Comparison of ENCODE assay signal across 1 cellular context in genomic region chr1:201375169-201375568, GRCh38.
TF ChIP-seq lines count a peak whose summit lies in the region.

No MANE protein-coding gene starts in this region.

TF ChIP-seq in HEK293T, 16 proteins besides CTCF, POLR2A, EP300 and RAD21 (continued from another document):
- TF ChIP-seq, protein P1, sequence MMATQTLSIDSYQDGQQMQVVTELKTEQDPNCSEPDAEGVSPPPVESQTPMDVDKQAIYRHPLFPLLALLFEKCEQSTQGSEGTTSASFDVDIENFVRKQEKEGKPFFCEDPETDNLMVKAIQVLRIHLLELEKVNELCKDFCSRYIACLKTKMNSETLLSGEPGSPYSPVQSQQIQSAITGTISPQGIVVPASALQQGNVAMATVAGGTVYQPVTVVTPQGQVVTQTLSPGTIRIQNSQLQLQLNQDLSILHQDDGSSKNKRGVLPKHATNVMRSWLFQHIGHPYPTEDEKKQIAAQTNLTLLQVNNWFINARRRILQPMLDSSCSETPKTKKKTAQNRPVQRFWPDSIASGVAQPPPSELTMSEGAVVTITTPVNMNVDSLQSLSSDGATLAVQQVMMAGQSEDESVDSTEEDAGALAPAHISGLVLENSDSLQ (IDR thresholded peaks at IDR 0.05): no peak
- TF ChIP-seq BHLHE40 (IDR thresholded peaks at IDR 0.05; ENCODE audit: borderline replicate concordance) (no peak), FOXA1 (IDR thresholded peaks at IDR 0.05) (no peak), TARDBP (IDR thresholded peaks at IDR 0.05) (no peak)
